Comparison of ENCODE assay signal across 31 cellular contexts in the genomic region with DNA sequence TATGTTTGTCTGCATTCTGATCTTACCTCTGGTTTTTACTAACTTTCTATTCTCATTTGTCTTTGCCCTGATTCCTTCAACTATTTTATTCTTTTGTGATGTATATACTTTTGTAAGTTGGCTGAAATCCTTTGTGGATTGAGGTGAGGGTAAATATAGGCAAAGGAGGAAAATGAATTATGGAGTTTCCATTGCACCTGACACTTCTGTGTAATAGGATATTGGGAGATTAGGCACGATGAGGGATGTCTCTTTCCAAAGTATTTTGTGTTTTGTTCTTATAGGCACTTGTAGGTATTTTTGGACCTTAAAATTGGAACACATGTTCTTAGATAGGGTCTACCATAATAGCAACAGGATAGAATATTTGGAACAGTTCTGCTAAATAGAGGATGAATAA.
"Had no signal": no experiment of that assay in that cellular context is flagged by ENCODE, and none has a peak within 500 bp of the region (broad histone marks: within the 10 kb centered on the region; RNA-seq: fewer than 3 reads in every experiment).

No MANE protein-coding gene starts in this region.

- H3K4me1 ChIP-seq: ascending aorta, breast epithelium, esophagus squamous epithelium, gastroesophageal sphincter, heart right ventricle had no signal

- H3K4me3 Mint-ChIP-seq: activated CD4-positive, alpha-beta memory T cell treated with anti-CD3 and anti-CD28 coated beads, Interleukin-2, amount 10 ng/mL, durations not matched to agents 7 days and 5 days; activated CD4-positive, alpha-beta T cell treated with anti-CD3 and anti-CD28 coated beads, Interleukin-2, amount 10 ng/mL, durations not matched to agents 7 days and 5 days; activated naive CD4-positive, alpha-beta T cell treated with anti-CD3 and anti-CD28 coated beads, Interleukin-2, amount 10 ng/mL, durations not matched to agents 7 days and 5 days; activated naive CD8-positive, alpha-beta T cell treated with anti-CD3 and anti-CD28 coated beads, Interleukin-2, amount 10 ng/mL, durations not matched to agents 7 days and 5 days; activated T-cell treated with anti-CD3 and anti-CD28 coated beads, Interleukin-2, amount 50 U/mL, for 24 hours; activated T-cell treated with anti-CD3 and anti-CD28 coated beads, Interleukin-2, amount 50 U/mL, for 72 hours; brain; dendritic cell treated with granulocyte-macrophage colony-stimulating factor and Interleukin-4, amounts not matched to agents 40 ng/mL and 50 ng/mL, for 4 days; WTC11 had no signal

- ATAC-seq: activated naive CD4-positive, alpha-beta T cell treated with anti-CD3 and anti-CD28 coated beads, Interleukin-2, amount 50 U/mL, for 72 hours; activated T-cell treated with anti-CD3 and anti-CD28 coated beads, Interleukin-2, amount 50 U/mL, for 72 hours; gastroesophageal sphincter; heart right ventricle; WTC11 had no signal

- H3K27ac Mint-ChIP-seq: activated CD4-positive, alpha-beta memory T cell treated with anti-CD3 and anti-CD28 coated beads, Interleukin-2, amount 10 ng/mL, durations not matched to agents 7 days and 5 days; activated CD4-positive, alpha-beta T cell treated with anti-CD3 and anti-CD28 coated beads, Interleukin-2, amount 10 ng/mL, durations not matched to agents 7 days and 5 days; activated naive CD4-positive, alpha-beta T cell treated with anti-CD3 and anti-CD28 coated beads, Interleukin-2, amount 10 ng/mL, durations not matched to agents 7 days and 5 days; activated naive CD4-positive, alpha-beta T cell treated with anti-CD3 and anti-CD28 coated beads, Interleukin-2, amount 50 U/mL, for 72 hours; activated naive CD8-positive, alpha-beta T cell treated with anti-CD3 and anti-CD28 coated beads, Interleukin-2, amount 10 ng/mL, durations not matched to agents 7 days and 5 days; activated T-cell treated with anti-CD3 and anti-CD28 coated beads, Interleukin-2, amount 50 U/mL, for 24 hours; activated T-cell treated with anti-CD3 and anti-CD28 coated beads, Interleukin-2, amount 50 U/mL, for 72 hours; dendritic cell treated with granulocyte-macrophage colony-stimulating factor and Interleukin-4, amounts not matched to agents 40 ng/mL and 50 ng/mL, for 4 days; WTC11 had no signal

- H3K4me3 ChIP-seq: ascending aorta, breast epithelium, cardiac muscle cell, coronary artery, esophagus squamous epithelium, gastroesophageal sphincter, heart right ventricle had no signal

- H3K36me3 ChIP-seq: ascending aorta, breast epithelium, cardiac muscle cell, esophagus squamous epithelium, gastroesophageal sphincter, heart right ventricle had no signal

- H3K9me3 ChIP-seq: ascending aorta, breast epithelium, esophagus squamous epithelium, gastroesophageal sphincter, heart right ventricle had no signal

- H3K9me3 Mint-ChIP-seq: activated CD4-positive, alpha-beta memory T cell treated with anti-CD3 and anti-CD28 coated beads, Interleukin-2, amount 10 ng/mL, durations not matched to agents 7 days and 5 days; activated CD4-positive, alpha-beta T cell treated with anti-CD3 and anti-CD28 coated beads, Interleukin-2, amount 10 ng/mL, durations not matched to agents 7 days and 5 days; activated naive CD4-positive, alpha-beta T cell treated with anti-CD3 and anti-CD28 coated beads, Interleukin-2, amount 10 ng/mL, durations not matched to agents 7 days and 5 days; activated naive CD8-positive, alpha-beta T cell treated with anti-CD3 and anti-CD28 coated beads, Interleukin-2, amount 10 ng/mL, durations not matched to agents 7 days and 5 days had no signal

- DNase-seq: activated CD4-positive, alpha-beta memory T cell treated with anti-CD3 and anti-CD28 coated beads, Interleukin-2, amount 10 ng/mL, durations not matched to agents 7 days and 5 days; activated CD4-positive, alpha-beta T cell treated with anti-CD3 and anti-CD28 coated beads for 1 hour; activated CD4-positive, alpha-beta T cell treated with anti-CD3 and anti-CD28 coated beads for 4 hours; activated CD4-positive, alpha-beta T cell treated with anti-CD3 and anti-CD28 coated beads, Interleukin-2, amount 10 ng/mL, durations not matched to agents 7 days and 5 days; activated CD4-positive, alpha-beta T cell treated with anti-CD3 and anti-CD28 coated beads, Interleukin-2, amount 50 U/mL, for 4 hours; activated CD8-positive, alpha-beta memory T cell treated with anti-CD3 and anti-CD28 coated beads, Interleukin-2, amount 50 U/mL, for 48 hours; activated gamma-delta T cell; activated naive CD4-positive, alpha-beta T cell; activated naive CD4-positive, alpha-beta T cell treated with anti-CD3 and anti-CD28 coated beads, Interleukin-2, amount 10 ng/mL, durations not matched to agents 7 days and 5 days; activated naive CD8-positive, alpha-beta T cell treated with anti-CD3 and anti-CD28 coated beads, Interleukin-2, amount 10 ng/mL, durations not matched to agents 7 days and 5 days; activated T-cell treated with anti-CD3 and anti-CD28 coated beads for 4 hours; activated T-cell treated with anti-CD3 and anti-CD28 coated beads, Interleukin-2, amount 50 U/mL, for 24 hours; activated T-cell treated with anti-CD3 and anti-CD28 coated beads, Interleukin-2, amount 50 U/mL, for 72 hours; central memory CD4-positive, alpha-beta T cell; cerebellar nuclear complex; effector CD4-positive, alpha-beta T cell; esophagus squamous epithelium; foreskin melanocyte; heart right ventricle; T-helper 2 cell had no signal

- H3K27me3 Mint-ChIP-seq: dendritic cell treated with granulocyte-macrophage colony-stimulating factor and Interleukin-4, amounts not matched to agents 40 ng/mL and 50 ng/mL, for 4 days had no signal

- H3K27ac ChIP-seq: ascending aorta, breast epithelium, cardiac muscle cell, coronary artery, epithelial cell of prostate, esophagus squamous epithelium, gastroesophageal sphincter, heart right ventricle, VCaP had no signal

- H3K27me3 ChIP-seq: ascending aorta, cardiac muscle cell had no signal

- H3K36me3 Mint-ChIP-seq: activated naive CD4-positive, alpha-beta T cell treated with anti-CD3 and anti-CD28 coated beads, Interleukin-2, amount 10 ng/mL, durations not matched to agents 7 days and 5 days; activated naive CD8-positive, alpha-beta T cell treated with anti-CD3 and anti-CD28 coated beads, Interleukin-2, amount 10 ng/mL, durations not matched to agents 7 days and 5 days; brain; WTC11 had no signal

- H3K4me1 Mint-ChIP-seq: activated CD4-positive, alpha-beta memory T cell treated with anti-CD3 and anti-CD28 coated beads, Interleukin-2, amount 10 ng/mL, durations not matched to agents 7 days and 5 days; activated CD4-positive, alpha-beta T cell treated with anti-CD3 and anti-CD28 coated beads, Interleukin-2, amount 10 ng/mL, durations not matched to agents 7 days and 5 days; activated naive CD4-positive, alpha-beta T cell treated with anti-CD3 and anti-CD28 coated beads, Interleukin-2, amount 10 ng/mL, durations not matched to agents 7 days and 5 days; activated naive CD8-positive, alpha-beta T cell treated with anti-CD3 and anti-CD28 coated beads, Interleukin-2, amount 10 ng/mL, durations not matched to agents 7 days and 5 days had no signal
